35 cellular contexts compared by ENCODE assay signal in genomic region chr20:62657956-62658355, GRCh38. TPM values are rescaled to one million over a fixed set of nuclear protein-coding genes. Genes with fewer than 3 reads are reported as not detected.
"Had no signal": no experiment of that assay in that cellular context is flagged by ENCODE, and none has a peak within 500 bp of the region (broad histone marks: within the 10 kb centered on the region; RNA-seq: fewer than 3 reads in every experiment).

No MANE protein-coding gene starts in this region.

- H3K9me3 ChIP-seq: ascending aorta, breast epithelium, colonic mucosa, heart left ventricle had no signal

- ATAC-seq: activated CD4-positive, alpha-beta T cell treated with anti-CD3 and anti-CD28 coated beads for 36 hours; activated CD8-positive, alpha-beta memory T cell treated with anti-CD3 and anti-CD28 coated beads, Interleukin-2, amount 10 ng/mL, durations not matched to agents 7 days and 5 days; activated CD8-positive, alpha-beta T cell treated with anti-CD3 and anti-CD28 coated beads, Interleukin-2, amount 10 ng/mL, durations not matched to agents 7 days and 5 days; activated naive CD4-positive, alpha-beta T cell treated with anti-CD3 and anti-CD28 coated beads, Interleukin-2, amount 50 U/mL, for 72 hours; esophagus mucosa; heart left ventricle; T-helper 17 cell had no signal

- H3K27me3 ChIP-seq: ascending aorta, breast epithelium, cardiac muscle cell, colonic mucosa, dorsolateral prefrontal cortex, heart left ventricle had no signal

- DNase-seq: activated CD4-positive, alpha-beta memory T cell treated with anti-CD3 and anti-CD28 coated beads for 36 hours; activated CD4-positive, alpha-beta T cell treated with anti-CD3 and anti-CD28 coated beads for 36 hours; activated CD4-positive, alpha-beta T cell treated with anti-CD3 and anti-CD28 coated beads, Interleukin-2, amount 10 ng/mL, durations not matched to agents 24 days and 14 days; activated CD4-positive, CD25-positive, alpha-beta regulatory T cell; activated CD4-positive, CD25-positive, alpha-beta regulatory T cell treated with anti-CD3 and anti-CD28 coated beads, Interleukin-2, amount 50 U/mL, for 72 hours; activated CD8-positive, alpha-beta memory T cell treated with anti-CD3 and anti-CD28 coated beads, Interleukin-2, amount 10 ng/mL, durations not matched to agents 7 days and 5 days; activated CD8-positive, alpha-beta memory T cell treated with anti-CD3 and anti-CD28 coated beads, Interleukin-2, amount 50 U/mL, for 4 hours; activated CD8-positive, alpha-beta T cell treated with anti-CD3 and anti-CD28 coated beads, Interleukin-2, amount 10 ng/mL, durations not matched to agents 7 days and 5 days; activated effector memory CD4-positive, alpha-beta T cell treated with anti-CD3 and anti-CD28 coated beads, Interleukin-2, amount 50 U/mL, for 16 hours; activated naive CD4-positive, alpha-beta T cell; activated naive CD4-positive, alpha-beta T cell treated with anti-CD3 and anti-CD28 coated beads, Interleukin-2, amount 10 ng/mL, durations not matched to agents 7 days and 5 days; activated naive CD8-positive, alpha-beta T cell treated with anti-CD3 and anti-CD28 coated beads, Interleukin-2, amount 10 ng/mL, durations not matched to agents 7 days and 5 days; activated T-cell treated with anti-CD3 and anti-CD28 coated beads, Interleukin-2, amount 50 U/mL, for 1 hour; activated T-cell treated with anti-CD3 and anti-CD28 coated beads, Interleukin-2, amount 50 U/mL, for 48 hours; central memory CD4-positive, alpha-beta T cell; cerebellar nuclear complex; colonic mucosa; dorsolateral prefrontal cortex; effector memory CD4-positive, alpha-beta T cell; endodermal cell; foreskin fibroblast; glutamatergic neuron; T-helper 1 cell; T-helper 17 cell had no signal

- FAIRE-seq: frontal cortex had no signal

- H3K4me3 ChIP-seq: ascending aorta, breast epithelium, cardiac muscle cell, colonic mucosa, dorsolateral prefrontal cortex, heart left ventricle had no signal

- H3K27ac ChIP-seq: ascending aorta, breast epithelium, cardiac muscle cell, colonic mucosa had no signal

- H3K36me3 ChIP-seq: ascending aorta, breast epithelium, cardiac muscle cell, colonic mucosa had no signal

- H3K4me1 ChIP-seq: breast epithelium had no signal

RNA-seq across cellular contexts. Expression of gene NTSR1, which starts 50.7 kb away (rescaled TPM):
- total RNA-seq: activated CD4-positive, alpha-beta memory T cell treated with anti-CD3 and anti-CD28 coated beads for 36 hours; activated CD4-positive, alpha-beta T cell treated with anti-CD3 and anti-CD28 coated beads, Interleukin-2, amount 10 ng/mL, durations not matched to agents 24 days and 14 days; activated CD8-positive, alpha-beta memory T cell treated with anti-CD3 and anti-CD28 coated beads for 36 hours; activated CD8-positive, alpha-beta memory T cell treated with anti-CD3 and anti-CD28 coated beads, Interleukin-2, amount 10 ng/mL, durations not matched to agents 7 days and 5 days; activated naive CD4-positive, alpha-beta T cell treated with anti-CD3 and anti-CD28 coated beads, Interleukin-2, amount 50 U/mL, for 72 hours; activated T-helper 1 cell treated with anti-CD3 and anti-CD28 coated beads, Interleukin-12 subunit alpha, Interleukin-12 subunit beta, Interleukin-2, Interleukin-4 antibody, amounts not matched to agents 30 ng/mL and 10 ng/mL and 1 ng/mL, durations not matched to agents 14 hours and 24 hours and 36 hours; activated T-helper 2 cell treated with anti-CD3 and anti-CD28 coated beads, Interferon-gamma antibody, Interleukin-2, Interleukin-4, amounts not matched to agents 10 μg/mL and 5 μg/mL and 100 μg/mL, durations not matched to agents 14 hours and 24 hours and 36 hours; ascending aorta; epithelial cell of proximal tubule; esophagus mucosa had no signal
